Comparison of ENCODE assay signal across 1 cellular context in the genomic region with DNA sequence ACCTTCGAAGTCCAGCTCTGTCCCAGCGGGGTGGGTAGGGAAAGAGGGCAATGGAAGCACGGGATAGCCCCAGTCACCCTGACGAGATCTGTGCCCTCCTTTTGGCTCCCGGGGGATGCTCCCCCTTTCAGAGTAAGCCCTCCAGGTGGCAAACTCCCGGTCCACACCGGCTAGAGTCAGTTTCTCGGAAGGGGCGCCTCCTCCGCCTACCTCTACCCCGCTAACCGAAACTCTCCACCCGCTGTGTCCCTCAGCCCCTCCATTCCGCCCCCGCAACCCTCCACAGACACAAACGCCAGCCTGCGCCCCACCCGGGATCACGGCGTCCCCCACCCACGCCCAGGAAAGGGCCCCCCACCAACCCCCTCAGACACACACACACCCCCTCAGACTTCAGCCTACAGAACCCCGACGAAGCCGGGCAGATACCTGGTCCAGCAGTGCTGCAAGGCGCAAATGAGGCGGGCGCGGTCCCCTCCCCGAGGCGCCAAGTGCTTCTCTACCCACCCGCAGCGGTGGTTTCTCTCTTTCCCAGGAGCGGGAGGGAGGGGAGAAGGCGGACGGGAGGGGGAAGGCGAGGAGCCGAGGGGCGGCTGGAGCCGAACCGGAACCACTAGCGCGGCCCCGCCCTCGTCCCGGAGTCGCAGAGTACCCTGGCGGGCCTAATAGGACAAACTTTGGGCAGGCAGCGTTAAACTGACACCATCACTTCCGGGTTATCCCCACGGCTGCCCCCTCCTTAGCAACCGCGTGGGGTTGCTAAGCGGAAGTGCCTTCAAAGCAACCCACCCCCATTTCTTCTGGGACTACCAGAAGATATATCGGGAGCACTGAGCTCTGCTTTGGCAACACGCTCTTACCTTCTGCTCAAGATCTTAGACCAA.
TF ChIP-seq lines count a peak whose summit lies in the region.

CSNK1G1 (minus strand) TSS at position 615 of the 884 bp plus-strand sequence. CDS start 55,674 bp downstream, outside the sequence.

TF ChIP-seq in K562, 482 proteins besides CTCF, POLR2A, EP300 and RAD21 (continued from another document and continues in another):
- TF ChIP-seq MNT (conservative IDR thresholded peaks at IDR 0.05), result peak; percentile 79 to 94
- TF ChIP-seq BCLAF1 (IDR thresholded peaks at IDR 0.05; ENCODE audit: borderline replicate concordance in 1 of 2, control insufficient read depth in 1 of 2, low read depth in 2 of 2, low read length in 1 of 2), result no peak
- no peak for TF ChIP-seq ARHGAP35 (IDR thresholded peaks at IDR 0.05; ENCODE audit: partially characterized antibody)
- no peak for TF ChIP-seq ZNF707 (CRISPR knock-in tag; conservative IDR thresholded peaks at IDR 0.05)
- no peak for TF ChIP-seq HDAC3 (IDR thresholded peaks at IDR 0.05; ENCODE audit: borderline replicate concordance, partially characterized antibody)
- no peak for TF ChIP-seq NFATC3 (IDR thresholded peaks at IDR 0.05)
- TF ChIP-seq E2F6 (IDR thresholded peaks at IDR 0.05; ENCODE audit: borderline replicate concordance in 1 of 2, extremely low read depth in 1 of 2, insufficient read depth in 1 of 2, insufficient read length in 1 of 2, low read depth in 1 of 2, low read length in 1 of 2, poor library complexity in 1 of 2, severe bottlenecking in 1 of 2), result no peak
- TF ChIP-seq HMGXB4 (CRISPR knock-in tag; IDR thresholded peaks at IDR 0.05), result no peak
- peak in 2 of 3 experiments; percentile 67 to 94; a peak in 3 of 6 replicates for TF ChIP-seq ZBTB11 (CRISPR knock-in tag; IDR thresholded peaks at IDR 0.05)
- no peak for TF ChIP-seq ZNF695 (CRISPR knock-in tag; IDR thresholded peaks at IDR 0.05)
- no peak for TF ChIP-seq TAL1 (IDR thresholded peaks at IDR 0.05)
- TF ChIP-seq EWSR1 (IDR thresholded peaks at IDR 0.05; ENCODE audit: borderline replicate concordance, low read depth, partially characterized antibody), result no peak
- no peak for TF ChIP-seq ZC3H8 (IDR thresholded peaks at IDR 0.05)
- TF ChIP-seq ZNF589 (CRISPR knock-in tag; IDR thresholded peaks at IDR 0.05; ENCODE audit: low read depth), result no peak
- no peak for TF ChIP-seq ZNF740 (CRISPR knock-in tag; IDR thresholded peaks at IDR 0.05)
- TF ChIP-seq ZNF740 (tag; IDR thresholded peaks at IDR 0.05), result no peak; a peak in 1 of 4 replicates
- peak in 1 of 2 experiments; percentile 78; a peak in 1 of 4 replicates for TF ChIP-seq SRF (CRISPR knock-in tag; IDR thresholded peaks at IDR 0.05)
- peak; percentile 58 to 64 for TF ChIP-seq NRF1 (conservative IDR thresholded peaks at IDR 0.05 in 1 of 2, IDR thresholded peaks at IDR 0.05 in 1 of 2)
- no peak for TF ChIP-seq PHF21A (IDR thresholded peaks at IDR 0.05; ENCODE audit: borderline replicate concordance, low read depth)
- peak; percentile 59; the same call in 1 of the 2 replicates for TF ChIP-seq KLF13 (tag; IDR thresholded peaks at IDR 0.05; ENCODE audit: borderline replicate concordance, low read depth)
- no peak for TF ChIP-seq ARNT (IDR thresholded peaks at IDR 0.05)
- no peak for TF ChIP-seq ZNF76 (CRISPR knock-in tag; IDR thresholded peaks at IDR 0.05; ENCODE audit: borderline replicate concordance)
- TF ChIP-seq ZBTB34 (CRISPR knock-in tag; IDR thresholded peaks at IDR 0.05), result no peak
- no peak for TF ChIP-seq ZNF134 (CRISPR knock-in tag; conservative IDR thresholded peaks at IDR 0.05)
- TF ChIP-seq KDM5B (IDR thresholded peaks at IDR 0.05; ENCODE audit: insufficient replicate concordance, low read depth, low read length), result peak; percentile 52
- TF ChIP-seq SIN3A (IDR thresholded peaks at IDR 0.05; ENCODE audit: borderline replicate concordance in 2 of 2, control insufficient read depth in 1 of 2, low read depth in 2 of 2, low read length in 2 of 2), result peak; percentile 95 to 99
- no peak for TF ChIP-seq POLR3A (IDR thresholded peaks at IDR 0.05; ENCODE audit: borderline replicate concordance, extremely low read depth, insufficient read depth, insufficient read length)
- TF ChIP-seq TCF3 (CRISPR knock-in tag; IDR thresholded peaks at IDR 0.05), result no peak
- TF ChIP-seq HDAC2 (IDR thresholded peaks at IDR 0.05), result peak; percentile 80
- TF ChIP-seq KLF1 (tag; IDR thresholded peaks at IDR 0.05), result peak; percentile 66; the same call in 1 of the 2 replicates
- no peak for TF ChIP-seq KDM1A (IDR thresholded peaks at IDR 0.05)
- TF ChIP-seq HIVEP1 (CRISPR knock-in tag; IDR thresholded peaks at IDR 0.05), result no peak
- TF ChIP-seq ELF2 (CRISPR knock-in tag; IDR thresholded peaks at IDR 0.05), result peak; percentile 95
- TF ChIP-seq ZNF277 (CRISPR knock-in tag; IDR thresholded peaks at IDR 0.05; ENCODE audit: borderline replicate concordance), result no peak
- TF ChIP-seq KAT7 (CRISPR knock-in tag; IDR thresholded peaks at IDR 0.05; ENCODE audit: borderline replicate concordance), result no peak
- TF ChIP-seq MEIS2 (IDR thresholded peaks at IDR 0.05; ENCODE audit: partially characterized antibody), result no peak
- TF ChIP-seq ZNF143 (CRISPR knock-in tag; IDR thresholded peaks at IDR 0.05), result 0 out of 2 replicates have a peak, but pooled peaks have one; percentile 37
- TF ChIP-seq ZNF644 (tag; IDR thresholded peaks at IDR 0.05; ENCODE audit: low read depth), result no peak
- no peak for TF ChIP-seq TOE1 (IDR thresholded peaks at IDR 0.05; ENCODE audit: borderline replicate concordance)
- no peak for TF ChIP-seq TOE1 (CRISPR knock-in tag; IDR thresholded peaks at IDR 0.05; ENCODE audit: borderline replicate concordance, low read depth)
- TF ChIP-seq, protein P1, sequence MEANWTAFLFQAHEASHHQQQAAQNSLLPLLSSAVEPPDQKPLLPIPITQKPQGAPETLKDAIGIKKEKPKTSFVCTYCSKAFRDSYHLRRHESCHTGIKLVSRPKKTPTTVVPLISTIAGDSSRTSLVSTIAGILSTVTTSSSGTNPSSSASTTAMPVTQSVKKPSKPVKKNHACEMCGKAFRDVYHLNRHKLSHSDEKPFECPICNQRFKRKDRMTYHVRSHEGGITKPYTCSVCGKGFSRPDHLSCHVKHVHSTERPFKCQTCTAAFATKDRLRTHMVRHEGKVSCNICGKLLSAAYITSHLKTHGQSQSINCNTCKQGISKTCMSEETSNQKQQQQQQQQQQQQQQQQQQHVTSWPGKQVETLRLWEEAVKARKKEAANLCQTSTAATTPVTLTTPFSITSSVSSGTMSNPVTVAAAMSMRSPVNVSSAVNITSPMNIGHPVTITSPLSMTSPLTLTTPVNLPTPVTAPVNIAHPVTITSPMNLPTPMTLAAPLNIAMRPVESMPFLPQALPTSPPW (CRISPR knock-in tag; IDR thresholded peaks at IDR 0.05), result peak; percentile 93
- TF ChIP-seq HSF4 (CRISPR knock-in tag; IDR thresholded peaks at IDR 0.05; ENCODE audit: borderline replicate concordance), result no peak
- no peak for TF ChIP-seq MAFG (tag; conservative IDR thresholded peaks at IDR 0.05)
- TF ChIP-seq ZFPM2 (CRISPR knock-in tag; IDR thresholded peaks at IDR 0.05), result no peak
